ENCODE assay signal across 11 cellular contexts in genomic region chr11:41309716-41310115, GRCh38.
DNase-seq lines count a peak whose midpoint lies in the region; ATAC-seq and TF ChIP-seq lines count a peak whose summit lies in the region.
"Had no signal": no experiment of that assay in that cellular context is flagged by ENCODE, and none has a peak within 500 bp of the region (broad histone marks: within the 10 kb centered on the region; RNA-seq: fewer than 3 reads in every experiment).

No MANE protein-coding gene starts in this region.

- H3K9me3 ChIP-seq in SK-N-SH = no peaks in the 10 kb centered on the region

- H3K79me2 ChIP-seq in SK-N-SH (ENCODE audit: insufficient read depth) = no peaks in the 10 kb centered on the region

- no peak overlapping the region for H3K4me3 ChIP-seq in SK-N-SH (ENCODE audit: low read depth in 2 of 2, low read length in 1 of 2)

- no peaks in the 10 kb centered on the region for H3K36me3 ChIP-seq in SK-N-SH (replicated peaks in 1 of 2; ENCODE audit: control insufficient read depth in 1 of 2, insufficient read depth in 2 of 2, low read length in 1 of 2)

- H3K9ac ChIP-seq in SK-N-SH = no peak overlapping the region

- H3K27ac ChIP-seq in SK-N-SH (ENCODE audit: low read depth in 2 of 2, low read length in 1 of 2) = no peak overlapping the region

- no peak for ATAC-seq in SK-N-SH treated with all-trans-retinoic acid at 6 μM for 48 hours
- peak; percentile 17 for ATAC-seq in HG02884 (IDR thresholded peaks at IDR 0.05; ENCODE audit: unreplicated experiment)
- ATAC-seq: T-helper 17 cell had no signal

- H3K27ac Mint-ChIP-seq in type B pancreatic cell = no peak overlapping the region
- H3K27ac Mint-ChIP-seq: T-helper 17 cell had no signal

- POLR2A ChIA-PET in SK-N-SH (lab: Yijun Ruan, JAX) = no interaction called here

- TF ChIP-seq CTCF in SK-N-SH (IDR thresholded peaks at IDR 0.05) (peak; percentile 31; the same call in 1 of the 2 replicates), type B pancreatic cell (conservative IDR thresholded peaks at IDR 0.05) (peak; percentile 45)

- H3K9me3 Mint-ChIP-seq in type B pancreatic cell = peaks cover 4% of the 10 kb centered on the region

- no peaks in the 10 kb centered on the region for H3K27me3 Mint-ChIP-seq in type B pancreatic cell
- H3K27me3 Mint-ChIP-seq: T-helper 17 cell had no signal

- H3K9me2 ChIP-seq in SK-N-SH = no peaks in the 10 kb centered on the region

- peaks cover 7% of the 10 kb centered on the region for H3K4me1 Mint-ChIP-seq in type B pancreatic cell (ENCODE audit: unreplicated experiment)
- H3K4me1 Mint-ChIP-seq: T-helper 17 cell had no signal

- H4K20me1 ChIP-seq in SK-N-SH (ENCODE audit: insufficient read depth) = no peaks in the 10 kb centered on the region

- DNase-seq in SK-N-SH = no peak
- DNase-seq in NCI-H69 (lab: John Stamatoyannopoulos, UW) = peak; percentile 48
- DNase-seq in type B pancreatic cell (ENCODE audit: extremely low spot score, unreplicated experiment) = no peak
- DNase-seq in activated gamma-delta T cell treated with Interleukin-2 at 50 U/mL for 16 hours = no peak
- DNase-seq in activated T-cell treated with anti-CD3 and anti-CD28 coated beads, Interleukin-2, amount 50 U/mL, for 48 hours = no peak
- DNase-seq in activated CD4-positive, alpha-beta T cell treated with anti-CD3 and anti-CD28 coated beads, Interleukin-2, amount 50 U/mL, for 1 hour = no peak
- DNase-seq: foreskin fibroblast, midbrain, T-helper 17 cell had no signal

- no peak overlapping the region for H3K4me3 Mint-ChIP-seq in type B pancreatic cell
- H3K4me3 Mint-ChIP-seq: T-helper 17 cell had no signal

- CTCF ChIA-PET in SK-N-SH (lab: Yijun Ruan, JAX) = no interaction called here

- no peak overlapping the region for H2AFZ ChIP-seq in SK-N-SH (ENCODE audit: low read depth)

- H3K4me2 ChIP-seq in SK-N-SH = no peak overlapping the region

- no peak for TF ChIP-seq RAD21 in SK-N-SH (IDR thresholded peaks at IDR 0.05; ENCODE audit: low read length)

- no peaks in the 10 kb centered on the region for H3K4me1 ChIP-seq in SK-N-SH (ENCODE audit: control insufficient read depth in 1 of 2, insufficient read depth in 2 of 2, low read depth in 1 of 2, low read length in 1 of 2)

- no peaks in the 10 kb centered on the region for H3F3A ChIP-seq in SK-N-SH (replicated peaks; ENCODE audit: insufficient read depth)

- TF ChIP-seq EP300 in SK-N-SH (IDR thresholded peaks at IDR 0.05; ENCODE audit: borderline replicate concordance in 1 of 2, low read depth in 1 of 2, low read length in 1 of 2) = no peak

- H3K27me3 ChIP-seq in SK-N-SH (ENCODE audit: insufficient read depth) = no peaks in the 10 kb centered on the region

- 58% methylated on average over 4 of the region's 4 CpGs for WGBS in SK-N-SH (ENCODE audit: low lambda C conversion rate)

- no peaks in the 10 kb centered on the region for H3K36me3 Mint-ChIP-seq in type B pancreatic cell

TF ChIP-seq in SK-N-SH, 30 proteins besides CTCF, POLR2A, EP300 and RAD21:
- no peak for TF ChIP-seq MAX (IDR thresholded peaks at IDR 0.05; ENCODE audit: low read depth)

TF ChIP-seq in SK-N-SH treated with all-trans-retinoic acid at 6 μM for 48 hours, 23 proteins besides CTCF, POLR2A, EP300 and RAD21:
- TF ChIP-seq ISL1 (CRISPR knock-in tag; IDR thresholded peaks at IDR 0.05) = no peak
- no peak for TF ChIP-seq ARNTL (CRISPR knock-in tag; IDR thresholded peaks at IDR 0.05; ENCODE audit: borderline replicate concordance, low read depth)
- no peak for TF ChIP-seq CSDC2 (CRISPR knock-in tag; IDR thresholded peaks at IDR 0.05)
